ENCODE assay signal across 16 cellular contexts in the genomic region with DNA sequence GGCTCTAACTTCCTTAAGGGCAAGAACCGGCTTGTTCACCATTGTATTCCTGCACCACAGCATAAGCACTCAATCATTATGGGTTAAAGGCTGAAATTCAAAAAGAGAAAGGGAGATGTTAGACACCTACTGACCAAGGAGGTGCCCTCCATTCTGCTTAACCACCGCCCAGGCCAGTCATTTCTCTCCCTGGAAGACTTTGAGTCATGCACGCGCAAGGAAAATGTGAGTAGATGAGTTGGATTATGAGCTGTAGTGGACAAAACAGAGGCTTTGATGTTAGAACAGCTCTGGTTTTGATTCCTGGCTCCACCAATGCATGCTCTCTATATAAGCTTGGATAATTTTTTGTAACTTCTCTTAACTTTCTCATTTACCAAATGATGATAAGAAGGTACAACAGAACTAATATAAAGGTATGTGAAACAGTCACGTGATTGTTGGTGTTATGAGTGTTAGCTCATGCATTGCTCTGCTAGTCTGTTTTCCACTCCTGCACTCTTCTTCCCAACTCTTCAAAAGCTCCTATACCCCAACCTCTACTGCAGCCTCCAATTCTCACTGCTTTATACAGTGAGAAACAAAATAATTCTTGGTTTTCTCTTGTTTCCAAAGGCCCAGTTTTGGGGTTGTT.
DNase-seq lines count a peak whose midpoint lies in the region; ATAC-seq and TF ChIP-seq lines count a peak whose summit lies in the region.
"Had no signal": no experiment of that assay in that cellular context is flagged by ENCODE, and none has a peak within 500 bp of the region (broad histone marks: within the 10 kb centered on the region; RNA-seq: fewer than 3 reads in every experiment).

No MANE protein-coding gene starts in this region.

- peak; percentile 57 for ATAC-seq in GM19351 (IDR thresholded peaks at IDR 0.05; ENCODE audit: unreplicated experiment)
- ATAC-seq: left lung, PC-3 had no signal

- no peak for TF ChIP-seq CTCF in OCI-LY7 (conservative IDR thresholded peaks at IDR 0.05; ENCODE audit: low read length)
- TF ChIP-seq CTCF in neural progenitor cell (IDR thresholded peaks at IDR 0.05) = no peak
- TF ChIP-seq CTCF in Caco-2 (IDR thresholded peaks at IDR 0.05; ENCODE audit: insufficient read depth in 1 of 2, low read depth in 1 of 2, low read length in 1 of 2, severe bottlenecking in 1 of 2, unreplicated experiment in 1 of 2) = no peak

- H3K36me3 ChIP-seq in OCI-LY7 (ENCODE audit: insufficient read depth, low read length) = no peaks in the 10 kb centered on the region; the same call in 1 of the 2 replicates
- H3K36me3 ChIP-seq in neural progenitor cell = no peaks in the 10 kb centered on the region
- H3K36me3 ChIP-seq in Caco-2 (ENCODE audit: control insufficient read depth, insufficient read depth, low read length) = no peaks in the 10 kb centered on the region
- H3K36me3 ChIP-seq: cardiac muscle cell, left lung, tibial artery had no signal

- CTCF ChIA-PET in OCI-LY7 (lab: Charles Lee; ENCODE audit: unreplicated experiment) = no interaction called here
- CTCF ChIA-PET in Caco-2 (lab: Charles Lee) = interaction anchor here (0.6 kb wide), 1 partner anchor 24 kb away, joined by 3 read pairs; no protein-coding TSS in a partner anchor

- no peaks in the 10 kb centered on the region for H3F3A ChIP-seq in neural progenitor cell (ENCODE audit: low read depth)

- no peaks in the 10 kb centered on the region for H3K9me2 ChIP-seq in OCI-LY7 (ENCODE audit: insufficient read depth, low read length)

- H3K9me3 Mint-ChIP-seq in neural progenitor cell (peaks cover 5% of the 10 kb centered on the region), Caco-2 (ENCODE audit: unreplicated experiment) (peaks cover 9% of the 10 kb centered on the region)

- H3K9me3 ChIP-seq in OCI-LY7 (ENCODE audit: low read length) = peaks cover 12% of the 10 kb centered on the region
- H3K9me3 ChIP-seq in neural progenitor cell (ENCODE audit: low read depth) = peaks cover 8% of the 10 kb centered on the region
- H3K9me3 ChIP-seq in Caco-2 = no peaks in the 10 kb centered on the region
- H3K9me3 ChIP-seq: left lung, tibial artery had no signal

- no peak overlapping the region for H3K9ac ChIP-seq in neural progenitor cell

- intact Hi-C loops in OCI-LY7 (cut with micrococcal nuclease; ENCODE audit: unreplicated experiment) = no loop called here
- intact Hi-C loops in Caco-2 (cut with micrococcal nuclease; ENCODE audit: unreplicated experiment) = no loop called here

- no peaks in the 10 kb centered on the region for H3K27me3 ChIP-seq in neural progenitor cell
- H3K27me3 ChIP-seq in Caco-2 (replicated peaks; ENCODE audit: control insufficient read depth, insufficient read depth, low read length) = no peaks in the 10 kb centered on the region
- H3K27me3 ChIP-seq: cardiac muscle cell, tibial artery had no signal

- H2AFZ ChIP-seq in OCI-LY7 (ENCODE audit: low read length) (0 out of 2 replicates have a peak overlapping the region, but pooled peaks have one; percentile 28), neural progenitor cell (replicated peaks) (peak overlapping the region; percentile 77)

- H3K79me2 ChIP-seq in OCI-LY7 (ENCODE audit: insufficient read depth, low read depth, low read length) = no peaks in the 10 kb centered on the region
- no peaks in the 10 kb centered on the region for H3K79me2 ChIP-seq in neural progenitor cell (ENCODE audit: low read depth)

- H3K4me1 Mint-ChIP-seq in neural progenitor cell = peaks cover 18% of the 10 kb centered on the region
- no peaks in the 10 kb centered on the region for H3K4me1 Mint-ChIP-seq in Caco-2 (ENCODE audit: low read depth, unreplicated experiment)
- H3K4me1 Mint-ChIP-seq: activated B cell treated with CpG ODN at 0.5 μM for 24 hours, naive B cell had no signal

- POLR2A ChIA-PET in OCI-LY7 (lab: Charles Lee) (interaction anchor here (0.6 to 0.7 kb wide), 6 partner anchors 17 to 1329 kb away, joined by 3 to 7 read pairs (median 4); no protein-coding TSS in a partner anchor), Caco-2 (lab: Charles Lee) (no interaction called here)

- H4K20me1 ChIP-seq in OCI-LY7 (ENCODE audit: insufficient read depth, low read length) = no peaks in the 10 kb centered on the region
- no peaks in the 10 kb centered on the region for H4K20me1 ChIP-seq in neural progenitor cell (ENCODE audit: low read depth)

- H3K27ac Mint-ChIP-seq in neural progenitor cell = peak overlapping the region; percentile 0
- no peak overlapping the region for H3K27ac Mint-ChIP-seq in Caco-2 (ENCODE audit: unreplicated experiment)
- H3K27ac Mint-ChIP-seq: activated B cell treated with CpG ODN at 0.5 μM for 24 hours, naive B cell had no signal

- H3K27ac ChIP-seq in OCI-LY7 (ENCODE audit: low read depth, low read length, poor library complexity, severe bottlenecking) (no peak overlapping the region), neural progenitor cell (no peak overlapping the region)
- H3K27ac ChIP-seq: cardiac muscle cell, left lung, tibial artery had no signal

- H3K4me1 ChIP-seq in OCI-LY7 (ENCODE audit: insufficient read depth, low read length, poor library complexity, severe bottlenecking) (no peaks in the 10 kb centered on the region), neural progenitor cell (peaks cover 17% of the 10 kb centered on the region), Caco-2 (no peaks in the 10 kb centered on the region)
- H3K4me1 ChIP-seq: left lung, tibial artery had no signal

- H3K4me3 ChIP-seq in OCI-LY7 (ENCODE audit: low read depth, low read length, poor library complexity, severe bottlenecking) = no peak overlapping the region
- H3K4me3 ChIP-seq in neural progenitor cell = no peak overlapping the region
- H3K4me3 ChIP-seq in Caco-2 (ENCODE audit: low read depth, low read length) = no peak overlapping the region
- H3K4me3 ChIP-seq: cardiac muscle cell, left lung, tibial artery had no signal

- peaks cover 2% of the 10 kb centered on the region for H3K27me3 Mint-ChIP-seq in neural progenitor cell (ENCODE audit: insufficient read depth, low read depth)
- no peaks in the 10 kb centered on the region for H3K27me3 Mint-ChIP-seq in Caco-2 (ENCODE audit: insufficient read depth, unreplicated experiment)

- no peak overlapping the region for H3K4me2 ChIP-seq in OCI-LY7 (ENCODE audit: low read length)
- no peak overlapping the region for H3K4me2 ChIP-seq in neural progenitor cell

- H3K36me3 Mint-ChIP-seq in neural progenitor cell = peaks cover 3% of the 10 kb centered on the region
- no peaks in the 10 kb centered on the region for H3K36me3 Mint-ChIP-seq in Caco-2 (ENCODE audit: insufficient read depth, unreplicated experiment)
- H3K36me3 Mint-ChIP-seq: naive B cell had no signal

- DNase-seq in NCI-H2107 treated with DMSO at 0.1 percent for 48 hours (lab: John Stamatoyannopoulos, UW; ENCODE audit: unreplicated experiment) (peak; percentile 17), NCI-H2107 (lab: John Stamatoyannopoulos, UW) (no peak), OCI-LY7 (ENCODE audit: low spot score) (no peak), neural progenitor cell (ENCODE audit: low spot score) (no peak), Caco-2 (no peak), NCI-H524 (lab: John Stamatoyannopoulos, UW) (no peak), SW480 (ENCODE audit: low spot score) (no peak)
- DNase-seq: 8988T, activated B cell treated with CpG ODN at 0.5 μM for 24 hours, hippocampal formation, left lung, naive B cell, PC-3, tibial artery had no signal

- BruUV-seq in OCI-LY7 (replicated peaks; lab: Mats Ljungman, UMichigan) = no TSS peak
- no TSS peak for BruUV-seq in Caco-2 (replicated peaks; lab: Mats Ljungman, UMichigan)

- no peak overlapping the region for H3K4me3 Mint-ChIP-seq in neural progenitor cell
- no peak overlapping the region for H3K4me3 Mint-ChIP-seq in Caco-2 (ENCODE audit: unreplicated experiment)
- H3K4me3 Mint-ChIP-seq: activated B cell treated with CpG ODN at 0.5 μM for 24 hours, naive B cell had no signal
